In genomic region chr5:110865400-110866094, GRCh38 we compare ENCODE assay signal across 1 cellular context.
TF ChIP-seq lines count a peak whose summit lies in the region.

No MANE protein-coding gene starts in this region.

TF ChIP-seq in GM23338, 12 proteins besides CTCF, POLR2A, EP300 and RAD21 (continued from another document):
- TF ChIP-seq REST (IDR thresholded peaks at IDR 0.05; ENCODE audit: unreplicated experiment) (peak; percentile 60), POLR2AphosphoS5 (IDR thresholded peaks at IDR 0.05; ENCODE audit: low read depth) (no peak)
